In the genomic region with DNA sequence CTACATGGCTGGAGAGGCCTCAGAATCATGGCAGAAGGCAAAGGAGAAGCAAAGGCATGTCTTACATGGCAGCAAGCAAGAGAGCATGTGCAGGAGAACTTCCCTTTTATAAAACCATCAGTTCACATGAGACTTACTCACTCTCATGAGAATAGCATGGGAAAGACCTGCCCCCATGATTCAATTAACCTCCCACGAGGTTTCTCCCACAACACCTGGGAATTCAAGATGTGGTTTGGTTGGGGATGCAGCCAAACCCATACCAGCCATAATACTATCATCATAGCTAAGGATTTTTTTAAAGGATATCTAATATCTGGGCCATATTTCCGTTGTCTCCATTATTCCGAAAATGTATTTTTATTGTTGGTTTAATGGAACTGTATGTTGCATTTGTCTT, we compare ENCODE assay signal across 16 cellular contexts. TPM values are rescaled to one million over a fixed set of nuclear protein-coding genes. Genes with fewer than 3 reads are reported as not detected.
"Had no signal": no experiment of that assay in that cellular context is flagged by ENCODE, and none has a peak within 500 bp of the region (broad histone marks: within the 10 kb centered on the region; RNA-seq: fewer than 3 reads in every experiment).

No MANE protein-coding gene starts in this region.

RNA-seq across cellular contexts. Expression of a gene that starts 47.1 kb away (rescaled TPM):
- total RNA-seq: kidney epithelial cell; left ventricle myocardium inferior; lower leg skin; mesenteric fat pad; mucosa of descending colon; naive thymus-derived CD8-positive, alpha-beta T cell; pancreas; prostate gland; right cardiac atrium; spleen; subcutaneous adipose tissue; suprapubic skin; upper lobe of right lung had no signal
- polyA plus RNA-seq: immature natural killer cell; naive thymus-derived CD8-positive, alpha-beta T cell; neural cell; pancreas; right cardiac atrium; small intestine had no signal
